Comparison of ENCODE assay signal across 1 cellular context in the genomic region with DNA sequence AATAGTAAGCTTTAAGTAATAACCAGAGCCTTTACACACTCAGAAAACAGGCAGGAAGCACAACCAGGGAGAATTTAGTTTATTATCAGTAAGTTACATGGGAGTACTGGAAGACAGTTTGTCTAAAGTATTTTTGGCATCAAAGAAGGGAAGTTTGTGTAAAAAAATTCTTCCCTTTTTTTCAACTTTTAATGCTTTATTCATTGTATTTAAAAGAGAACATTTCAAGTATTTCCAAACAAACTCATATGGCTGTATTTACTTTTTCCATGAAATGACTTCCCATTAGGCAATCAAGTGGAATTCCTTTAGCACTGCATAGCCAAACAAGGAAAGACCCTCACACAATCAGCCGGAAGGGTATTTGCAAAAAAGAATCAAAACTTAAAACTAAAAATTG.
TF ChIP-seq lines count a peak whose summit lies in the region.

No MANE protein-coding gene starts in this region.

TF ChIP-seq in HepG2, 621 proteins besides CTCF, POLR2A, EP300 and RAD21 (continued from another document and continues in another):
- TF ChIP-seq, protein P1, sequence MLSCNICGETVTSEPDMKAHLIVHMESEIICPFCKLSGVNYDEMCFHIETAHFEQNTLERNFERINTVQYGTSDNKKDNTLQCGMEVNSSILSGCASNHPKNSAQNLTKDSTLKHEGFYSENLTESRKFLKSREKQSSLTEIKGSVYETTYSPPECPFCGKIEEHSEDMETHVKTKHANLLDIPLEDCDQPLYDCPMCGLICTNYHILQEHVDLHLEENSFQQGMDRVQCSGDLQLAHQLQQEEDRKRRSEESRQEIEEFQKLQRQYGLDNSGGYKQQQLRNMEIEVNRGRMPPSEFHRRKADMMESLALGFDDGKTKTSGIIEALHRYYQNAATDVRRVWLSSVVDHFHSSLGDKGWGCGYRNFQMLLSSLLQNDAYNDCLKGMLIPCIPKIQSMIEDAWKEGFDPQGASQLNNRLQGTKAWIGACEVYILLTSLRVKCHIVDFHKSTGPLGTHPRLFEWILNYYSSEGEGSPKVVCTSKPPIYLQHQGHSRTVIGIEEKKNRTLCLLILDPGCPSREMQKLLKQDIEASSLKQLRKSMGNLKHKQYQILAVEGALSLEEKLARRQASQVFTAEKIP (CRISPR knock-in tag; IDR thresholded peaks at IDR 0.05; ENCODE audit: borderline replicate concordance), result no peak
- TF ChIP-seq ZNF839 (CRISPR knock-in tag; IDR thresholded peaks at IDR 0.05; ENCODE audit: borderline replicate concordance) (no peak), CBX1 (IDR thresholded peaks at IDR 0.05; ENCODE audit: low read depth) (no peak), ZNF354B (CRISPR knock-in tag; IDR thresholded peaks at IDR 0.05) (no peak), ZNF263 (CRISPR knock-in tag; IDR thresholded peaks at IDR 0.05) (no peak), ZNF563 (CRISPR knock-in tag; IDR thresholded peaks at IDR 0.05) (no peak), EHMT2 (IDR thresholded peaks at IDR 0.05; ENCODE audit: borderline replicate concordance, low read depth, low read length) (no peak), HNRNPK (IDR thresholded peaks at IDR 0.05; ENCODE audit: low read depth, low read length, poor library complexity, severe bottlenecking) (no peak), NFIC (IDR thresholded peaks at IDR 0.05; ENCODE audit: low read length) (peak; percentile 46; the same call in 1 of the 2 replicates), ZBTB34 (CRISPR knock-in tag; IDR thresholded peaks at IDR 0.05) (no peak), ZNF282 (IDR thresholded peaks at IDR 0.05; ENCODE audit: partially characterized antibody) (no peak), TP53 (CRISPR knock-in tag; conservative IDR thresholded peaks at IDR 0.05) (no peak), E2F1 (CRISPR knock-in tag; IDR thresholded peaks at IDR 0.05) (no peak), FOSL1 (CRISPR knock-in tag; IDR thresholded peaks at IDR 0.05; ENCODE audit: borderline replicate concordance) (no peak), FOXP1 (IDR thresholded peaks at IDR 0.05) (no peak), FOXP1 (CRISPR knock-in tag; IDR thresholded peaks at IDR 0.05) (peak; percentile 42; the same call in 1 of the 2 replicates), ADNP (CRISPR knock-in tag; IDR thresholded peaks at IDR 0.05) (no peak), HMG20B (CRISPR knock-in tag; conservative IDR thresholded peaks at IDR 0.05) (no peak), RARA (CRISPR knock-in tag; IDR thresholded peaks at IDR 0.05) (peak; percentile 16; the same call in 1 of the 2 replicates), KLF6 (CRISPR knock-in tag; IDR thresholded peaks at IDR 0.05) (no peak), AHR (CRISPR knock-in tag; IDR thresholded peaks at IDR 0.05) (no peak), SP2 (CRISPR knock-in tag; IDR thresholded peaks at IDR 0.05) (no peak), HHEX (CRISPR knock-in tag; IDR thresholded peaks at IDR 0.05) (0 out of 2 replicates have a peak, but pooled peaks have one; percentile 34), FOXJ3 (CRISPR knock-in tag; IDR thresholded peaks at IDR 0.05; ENCODE audit: borderline replicate concordance) (peak; percentile 39; the same call in 1 of the 2 replicates), DZIP1 (CRISPR knock-in tag; IDR thresholded peaks at IDR 0.05) (no peak), ZBTB7B (CRISPR knock-in tag; IDR thresholded peaks at IDR 0.05) (peak; percentile 90), ATF4 (CRISPR knock-in tag; IDR thresholded peaks at IDR 0.05) (no peak; a peak in 1 of 4 replicates), KLF13 (CRISPR knock-in tag; IDR thresholded peaks at IDR 0.05) (no peak), GMEB2 (CRISPR knock-in tag; IDR thresholded peaks at IDR 0.05; ENCODE audit: low read depth) (no peak), ZFP36L2 (CRISPR knock-in tag; IDR thresholded peaks at IDR 0.05) (no peak), FOXK2 (IDR thresholded peaks at IDR 0.05) (no peak), HDAC2 (CRISPR knock-in tag; IDR thresholded peaks at IDR 0.05) (peak; percentile 31; the same call in 1 of the 2 replicates), HES4 (CRISPR knock-in tag; IDR thresholded peaks at IDR 0.05; ENCODE audit: borderline replicate concordance) (no peak), ZNF17 (CRISPR knock-in tag; IDR thresholded peaks at IDR 0.05) (no peak), ZNF33A (CRISPR knock-in tag; IDR thresholded peaks at IDR 0.05; ENCODE audit: borderline replicate concordance) (no peak), ZFP37 (CRISPR knock-in tag; IDR thresholded peaks at IDR 0.05; ENCODE audit: borderline replicate concordance) (no peak), HMG20A (CRISPR knock-in tag; IDR thresholded peaks at IDR 0.05; ENCODE audit: borderline replicate concordance) (peak; percentile 67), ZNF788 (CRISPR knock-in tag; IDR thresholded peaks at IDR 0.05; ENCODE audit: borderline replicate concordance) (no peak), ZNF256 (CRISPR knock-in tag; conservative IDR thresholded peaks at IDR 0.05) (no peak), SALL2 (CRISPR knock-in tag; IDR thresholded peaks at IDR 0.05) (no peak), NAIF1 (CRISPR knock-in tag; IDR thresholded peaks at IDR 0.05; ENCODE audit: borderline replicate concordance) (no peak), TARDBP (CRISPR knock-in tag; IDR thresholded peaks at IDR 0.05) (no peak), HOXA5 (CRISPR knock-in tag; IDR thresholded peaks at IDR 0.05) (no peak), ZNF274 (CRISPR knock-in tag; IDR thresholded peaks at IDR 0.05) (no peak), RFX3 (CRISPR knock-in tag; IDR thresholded peaks at IDR 0.05) (no peak), ZNF10 (CRISPR knock-in tag; IDR thresholded peaks at IDR 0.05; ENCODE audit: borderline replicate concordance, low read depth) (no peak)
- TF ChIP-seq, protein P2, sequence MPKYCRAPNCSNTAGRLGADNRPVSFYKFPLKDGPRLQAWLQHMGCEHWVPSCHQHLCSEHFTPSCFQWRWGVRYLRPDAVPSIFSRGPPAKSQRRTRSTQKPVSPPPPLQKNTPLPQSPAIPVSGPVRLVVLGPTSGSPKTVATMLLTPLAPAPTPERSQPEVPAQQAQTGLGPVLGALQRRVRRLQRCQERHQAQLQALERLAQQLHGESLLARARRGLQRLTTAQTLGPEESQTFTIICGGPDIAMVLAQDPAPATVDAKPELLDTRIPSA (CRISPR knock-in tag; IDR thresholded peaks at IDR 0.05; ENCODE audit: borderline replicate concordance), result no peak
- TF ChIP-seq, protein P3, sequence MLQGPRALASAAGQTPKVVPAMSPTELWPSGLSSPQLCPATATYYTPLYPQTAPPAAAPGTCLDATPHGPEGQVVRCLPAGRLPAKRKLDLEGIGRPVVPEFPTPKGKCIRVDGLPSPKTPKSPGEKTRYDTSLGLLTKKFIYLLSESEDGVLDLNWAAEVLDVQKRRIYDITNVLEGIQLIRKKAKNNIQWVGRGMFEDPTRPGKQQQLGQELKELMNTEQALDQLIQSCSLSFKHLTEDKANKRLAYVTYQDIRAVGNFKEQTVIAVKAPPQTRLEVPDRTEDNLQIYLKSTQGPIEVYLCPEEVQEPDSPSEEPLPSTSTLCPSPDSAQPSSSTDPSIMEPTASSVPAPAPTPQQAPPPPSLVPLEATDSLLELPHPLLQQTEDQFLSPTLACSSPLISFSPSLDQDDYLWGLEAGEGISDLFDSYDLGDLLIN (CRISPR knock-in tag; IDR thresholded peaks at IDR 0.05; ENCODE audit: borderline replicate concordance), result no peak
- TF ChIP-seq, protein P4, sequence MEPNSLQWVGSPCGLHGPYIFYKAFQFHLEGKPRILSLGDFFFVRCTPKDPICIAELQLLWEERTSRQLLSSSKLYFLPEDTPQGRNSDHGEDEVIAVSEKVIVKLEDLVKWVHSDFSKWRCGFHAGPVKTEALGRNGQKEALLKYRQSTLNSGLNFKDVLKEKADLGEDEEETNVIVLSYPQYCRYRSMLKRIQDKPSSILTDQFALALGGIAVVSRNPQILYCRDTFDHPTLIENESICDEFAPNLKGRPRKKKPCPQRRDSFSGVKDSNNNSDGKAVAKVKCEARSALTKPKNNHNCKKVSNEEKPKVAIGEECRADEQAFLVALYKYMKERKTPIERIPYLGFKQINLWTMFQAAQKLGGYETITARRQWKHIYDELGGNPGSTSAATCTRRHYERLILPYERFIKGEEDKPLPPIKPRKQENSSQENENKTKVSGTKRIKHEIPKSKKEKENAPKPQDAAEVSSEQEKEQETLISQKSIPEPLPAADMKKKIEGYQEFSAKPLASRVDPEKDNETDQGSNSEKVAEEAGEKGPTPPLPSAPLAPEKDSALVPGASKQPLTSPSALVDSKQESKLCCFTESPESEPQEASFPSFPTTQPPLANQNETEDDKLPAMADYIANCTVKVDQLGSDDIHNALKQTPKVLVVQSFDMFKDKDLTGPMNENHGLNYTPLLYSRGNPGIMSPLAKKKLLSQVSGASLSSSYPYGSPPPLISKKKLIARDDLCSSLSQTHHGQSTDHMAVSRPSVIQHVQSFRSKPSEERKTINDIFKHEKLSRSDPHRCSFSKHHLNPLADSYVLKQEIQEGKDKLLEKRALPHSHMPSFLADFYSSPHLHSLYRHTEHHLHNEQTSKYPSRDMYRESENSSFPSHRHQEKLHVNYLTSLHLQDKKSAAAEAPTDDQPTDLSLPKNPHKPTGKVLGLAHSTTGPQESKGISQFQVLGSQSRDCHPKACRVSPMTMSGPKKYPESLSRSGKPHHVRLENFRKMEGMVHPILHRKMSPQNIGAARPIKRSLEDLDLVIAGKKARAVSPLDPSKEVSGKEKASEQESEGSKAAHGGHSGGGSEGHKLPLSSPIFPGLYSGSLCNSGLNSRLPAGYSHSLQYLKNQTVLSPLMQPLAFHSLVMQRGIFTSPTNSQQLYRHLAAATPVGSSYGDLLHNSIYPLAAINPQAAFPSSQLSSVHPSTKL (CRISPR knock-in tag; IDR thresholded peaks at IDR 0.05), result peak; percentile 81
- TF ChIP-seq, protein P5, sequence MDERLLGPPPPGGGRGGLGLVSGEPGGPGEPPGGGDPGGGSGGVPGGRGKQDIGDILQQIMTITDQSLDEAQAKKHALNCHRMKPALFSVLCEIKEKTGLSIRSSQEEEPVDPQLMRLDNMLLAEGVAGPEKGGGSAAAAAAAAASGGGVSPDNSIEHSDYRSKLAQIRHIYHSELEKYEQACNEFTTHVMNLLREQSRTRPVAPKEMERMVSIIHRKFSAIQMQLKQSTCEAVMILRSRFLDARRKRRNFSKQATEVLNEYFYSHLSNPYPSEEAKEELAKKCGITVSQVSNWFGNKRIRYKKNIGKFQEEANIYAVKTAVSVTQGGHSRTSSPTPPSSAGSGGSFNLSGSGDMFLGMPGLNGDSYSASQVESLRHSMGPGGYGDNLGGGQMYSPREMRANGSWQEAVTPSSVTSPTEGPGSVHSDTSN (CRISPR knock-in tag; IDR thresholded peaks at IDR 0.05), result no peak
- TF ChIP-seq, protein P6, sequence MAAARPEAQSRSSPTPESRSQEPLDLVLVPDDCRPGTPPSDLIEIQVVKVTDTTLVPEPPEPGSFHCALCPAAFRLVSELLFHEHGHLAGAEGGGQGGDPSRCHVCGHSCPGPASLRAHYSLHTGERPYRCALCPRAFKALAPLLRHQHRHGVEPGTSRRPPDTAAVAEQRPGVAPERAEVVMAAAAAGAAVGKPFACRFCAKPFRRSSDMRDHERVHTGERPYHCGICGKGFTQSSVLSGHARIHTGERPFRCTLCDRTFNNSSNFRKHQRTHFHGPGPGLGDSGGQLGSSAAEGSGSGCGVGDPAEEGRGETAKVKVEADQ (CRISPR knock-in tag; IDR thresholded peaks at IDR 0.05; ENCODE audit: borderline replicate concordance), result no peak
